In the genomic region with DNA sequence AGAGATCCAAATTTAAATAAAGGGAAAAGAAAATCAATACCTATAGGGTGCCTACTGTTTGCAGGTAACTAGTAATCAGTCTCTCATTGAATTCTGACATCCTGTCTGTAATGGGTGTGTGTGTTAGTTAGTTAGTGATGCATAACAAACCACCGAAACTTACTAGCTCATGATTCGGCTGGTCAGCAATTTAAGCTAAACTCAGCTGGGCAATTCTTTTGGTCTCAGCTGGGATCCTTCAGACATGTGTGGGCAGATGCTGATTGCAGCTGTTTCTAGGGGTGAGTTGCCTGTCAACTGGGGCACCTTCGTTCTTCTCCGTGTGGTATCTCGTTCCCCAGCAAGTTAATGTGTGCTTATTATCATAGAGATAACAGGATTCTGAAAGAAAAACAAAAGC, we compare ENCODE assay signal across 1 cellular context.
TF ChIP-seq lines count a peak whose summit lies in the region.

No MANE protein-coding gene starts in this region.

TF ChIP-seq in HepG2, 621 proteins besides CTCF, POLR2A, EP300 and RAD21 (continued from another document):
- TF ChIP-seq KAT2B (IDR thresholded peaks at IDR 0.05; ENCODE audit: borderline replicate concordance, low read depth, low read length): no peak
- peak; percentile 35 to 64; a peak in 2 of 4 replicates for TF ChIP-seq MAFK (conservative IDR thresholded peaks at IDR 0.05 in 1 of 2, IDR thresholded peaks at IDR 0.05 in 1 of 2; ENCODE audit: low read length in 2 of 2)
- TF ChIP-seq, protein P1, sequence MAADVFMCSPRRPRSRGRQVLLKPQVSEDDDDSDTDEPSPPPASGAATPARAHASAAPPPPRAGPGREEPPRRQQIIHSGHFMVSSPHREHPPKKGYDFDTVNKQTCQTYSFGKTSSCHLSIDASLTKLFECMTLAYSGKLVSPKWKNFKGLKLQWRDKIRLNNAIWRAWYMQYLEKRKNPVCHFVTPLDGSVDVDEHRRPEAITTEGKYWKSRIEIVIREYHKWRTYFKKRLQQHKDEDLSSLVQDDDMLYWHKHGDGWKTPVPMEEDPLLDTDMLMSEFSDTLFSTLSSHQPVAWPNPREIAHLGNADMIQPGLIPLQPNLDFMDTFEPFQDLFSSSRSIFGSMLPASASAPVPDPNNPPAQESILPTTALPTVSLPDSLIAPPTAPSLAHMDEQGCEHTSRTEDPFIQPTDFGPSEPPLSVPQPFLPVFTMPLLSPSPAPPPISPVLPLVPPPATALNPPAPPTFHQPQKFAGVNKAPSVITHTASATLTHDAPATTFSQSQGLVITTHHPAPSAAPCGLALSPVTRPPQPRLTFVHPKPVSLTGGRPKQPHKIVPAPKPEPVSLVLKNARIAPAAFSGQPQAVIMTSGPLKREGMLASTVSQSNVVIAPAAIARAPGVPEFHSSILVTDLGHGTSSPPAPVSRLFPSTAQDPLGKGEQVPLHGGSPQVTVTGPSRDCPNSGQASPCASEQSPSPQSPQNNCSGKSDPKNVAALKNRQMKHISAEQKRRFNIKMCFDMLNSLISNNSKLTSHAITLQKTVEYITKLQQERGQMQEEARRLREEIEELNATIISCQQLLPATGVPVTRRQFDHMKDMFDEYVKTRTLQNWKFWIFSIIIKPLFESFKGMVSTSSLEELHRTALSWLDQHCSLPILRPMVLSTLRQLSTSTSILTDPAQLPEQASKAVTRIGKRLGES (CRISPR knock-in tag; IDR thresholded peaks at IDR 0.05; ENCODE audit: borderline replicate concordance): no peak
- no peak for TF ChIP-seq ZNF350 (CRISPR knock-in tag; IDR thresholded peaks at IDR 0.05; ENCODE audit: borderline replicate concordance, low read depth)
- TF ChIP-seq SMYD3 (CRISPR knock-in tag; IDR thresholded peaks at IDR 0.05): no peak
- TF ChIP-seq, protein P2, sequence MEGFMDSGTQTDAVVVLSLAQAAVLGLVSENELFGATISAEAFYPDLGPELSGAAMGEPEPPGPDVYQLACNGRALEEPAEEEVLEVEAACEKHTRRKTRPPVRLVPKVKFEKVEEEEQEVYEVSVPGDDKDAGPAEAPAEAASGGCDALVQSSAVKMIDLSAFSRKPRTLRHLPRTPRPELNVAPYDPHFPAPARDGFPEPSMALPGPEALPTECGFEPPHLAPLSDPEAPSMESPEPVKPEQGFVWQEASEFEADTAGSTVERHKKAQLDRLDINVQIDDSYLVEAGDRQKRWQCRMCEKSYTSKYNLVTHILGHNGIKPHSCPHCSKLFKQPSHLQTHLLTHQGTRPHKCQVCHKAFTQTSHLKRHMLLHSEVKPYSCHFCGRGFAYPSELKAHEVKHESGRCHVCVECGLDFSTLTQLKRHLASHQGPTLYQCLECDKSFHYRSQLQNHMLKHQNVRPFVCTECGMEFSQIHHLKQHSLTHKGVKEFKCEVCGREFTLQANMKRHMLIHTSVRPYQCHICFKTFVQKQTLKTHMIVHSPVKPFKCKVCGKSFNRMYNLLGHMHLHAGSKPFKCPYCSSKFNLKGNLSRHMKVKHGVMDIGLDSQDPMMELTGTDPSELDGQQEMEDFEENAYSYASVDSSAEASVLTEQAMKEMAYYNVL (CRISPR knock-in tag; IDR thresholded peaks at IDR 0.05; ENCODE audit: borderline replicate concordance): no peak
- TF ChIP-seq, protein P3, sequence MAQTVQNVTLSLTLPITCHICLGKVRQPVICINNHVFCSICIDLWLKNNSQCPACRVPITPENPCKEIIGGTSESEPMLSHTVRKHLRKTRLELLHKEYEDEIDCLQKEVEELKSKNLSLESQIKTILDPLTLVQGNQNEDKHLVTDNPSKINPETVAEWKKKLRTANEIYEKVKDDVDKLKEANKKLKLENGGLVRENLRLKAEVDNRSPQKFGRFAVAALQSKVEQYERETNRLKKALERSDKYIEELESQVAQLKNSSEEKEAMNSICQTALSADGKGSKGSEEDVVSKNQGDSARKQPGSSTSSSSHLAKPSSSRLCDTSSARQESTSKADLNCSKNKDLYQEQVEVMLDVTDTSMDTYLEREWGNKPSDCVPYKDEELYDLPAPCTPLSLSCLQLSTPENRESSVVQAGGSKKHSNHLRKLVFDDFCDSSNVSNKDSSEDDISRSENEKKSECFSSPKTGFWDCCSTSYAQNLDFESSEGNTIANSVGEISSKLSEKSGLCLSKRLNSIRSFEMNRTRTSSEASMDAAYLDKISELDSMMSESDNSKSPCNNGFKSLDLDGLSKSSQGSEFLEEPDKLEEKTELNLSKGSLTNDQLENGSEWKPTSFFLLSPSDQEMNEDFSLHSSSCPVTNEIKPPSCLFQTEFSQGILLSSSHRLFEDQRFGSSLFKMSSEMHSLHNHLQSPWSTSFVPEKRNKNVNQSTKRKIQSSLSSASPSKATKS (CRISPR knock-in tag; IDR thresholded peaks at IDR 0.05): no peak
- no peak for TF ChIP-seq SALL2 (CRISPR knock-in tag; IDR thresholded peaks at IDR 0.05)
- TF ChIP-seq ZNF446 (CRISPR knock-in tag; IDR thresholded peaks at IDR 0.05): no peak
- 0 out of 2 replicates have a peak, but pooled peaks have one; percentile 3 for TF ChIP-seq MAFF (IDR thresholded peaks at IDR 0.05; ENCODE audit: low read depth, low read length)
- TF ChIP-seq KDM5A (IDR thresholded peaks at IDR 0.05; ENCODE audit: borderline replicate concordance, low read length): no peak
